8 cellular contexts compared by ENCODE assay signal in genomic region chr1:156476501-156477298, GRCh38. TPM values are rescaled to one million over a fixed set of nuclear protein-coding genes. Genes with fewer than 3 reads are reported as not detected.
DNase-seq lines count a peak whose midpoint lies in the region; FAIRE-seq and TF ChIP-seq lines count a peak whose summit lies in the region.

No MANE protein-coding gene starts in this region.

- H3K27me3 ChIP-seq in esophagus squamous epithelium (no peaks in the 10 kb centered on the region), skeletal muscle satellite cell (ENCODE audit: control insufficient read depth, insufficient read depth, low read length) (no peaks in the 10 kb centered on the region)

- in situ Hi-C loops in Caki2 (cut with HindIII; ENCODE audit: low pct_unique_long_range_greater_than_20kb, low sequenced_read_pairs): no loop called here

- H3K4me3 ChIP-seq in esophagus squamous epithelium (no peak overlapping the region), skeletal muscle satellite cell (ENCODE audit: low read length) (no peak overlapping the region)

- no peak for TF ChIP-seq CTCF in esophagus squamous epithelium (IDR thresholded peaks at IDR 0.05)

- intact Hi-C loops in esophagus squamous epithelium (cut with DNase I): loop anchor here (10.0 kb wide), 1 partner anchor 108 kb away; no protein-coding TSS in a partner anchor

- WGBS in esophagus squamous epithelium, 2 donors: 46 to 58% methylated on average over 5 to 8 of the region's 8 CpGs

- H3K27ac ChIP-seq in esophagus squamous epithelium: peak overlapping the region; percentile 47 to 91 (median 86)

- H3K4me1 ChIP-seq in esophagus squamous epithelium: peaks cover 8 to 84% (median 45%) of the 10 kb centered on the region in 3 donors
- peaks cover 30% of the 10 kb centered on the region for H3K4me1 ChIP-seq in skeletal muscle satellite cell (ENCODE audit: control insufficient read depth, insufficient read depth, low read length)

- H3K9ac ChIP-seq in skeletal muscle satellite cell (ENCODE audit: low read depth, low read length): peak overlapping the region; percentile 34

- no peak for FAIRE-seq in RCC 7860 (lab: Jason Lieb, UNC)

- TF ChIP-seq POLR2A in esophagus squamous epithelium (IDR thresholded peaks at IDR 0.05): no peak

- H3K4me2 ChIP-seq in skeletal muscle satellite cell (ENCODE audit: low read length): no peak overlapping the region

- DNase-seq in Caki2 (ENCODE audit: low read depth) (peak; percentile 71), RCC 7860 (ENCODE audit: low spot score) (peak; percentile 54), esophagus squamous epithelium (lab: John Stamatoyannopoulos, UW) (no peak), NCI-H2171 treated with DMSO at 0.1 percent for 48 hours (lab: John Stamatoyannopoulos, UW) (no peak), amniotic stem cell (lab: John Stamatoyannopoulos, UW) (no peak), DMS53 treated with DMSO at 0.1 percent for 48 hours (lab: John Stamatoyannopoulos, UW; ENCODE audit: unreplicated experiment) (no peak)
- DNase-seq in activated effector memory CD4-positive, alpha-beta T cell treated with Interleukin-2 at 50 U/mL for 16 hours: no peak

- H3K9me3 ChIP-seq in esophagus squamous epithelium (no peaks in the 10 kb centered on the region), skeletal muscle satellite cell (replicated peaks; ENCODE audit: low read length) (no peaks in the 10 kb centered on the region)

- H3K36me3 ChIP-seq in esophagus squamous epithelium: peaks cover 54 to 100% (median 71%) of the 10 kb centered on the region in 3 donors
- peaks cover 89% of the 10 kb centered on the region for H3K36me3 ChIP-seq in skeletal muscle satellite cell (ENCODE audit: insufficient read depth, low read length)

RNA-seq across cellular contexts. Expression of gene MEF2D, which starts 23.9 kb away (rescaled TPM):
- 2.7 and 6.2 TPM in 2 replicates for total RNA-seq in Caki2 (2014; rRNA removed; shearing (Covaris generic); ENCODE audit: low replicate concordance)
- 10 to 100 TPM in 3 of 4 donors, 1 to 10 TPM in 1; 9.1 to 30.1 (median 12.1) TPM for total RNA-seq in esophagus squamous epithelium
- 7.9 and 12.0 TPM in 2 replicates for total RNA-seq in skeletal muscle satellite cell (2012; rRNA removed)

Comparison
In these comparisons a context has a peak if more than half of its experiments do, and no peak if none do; other contexts are left out.
1. DNase-seq: peak in Caki2 (single experiment) and RCC 7860 (single experiment); none in esophagus squamous epithelium (single experiment), NCI-H2171 treated with DMSO at 0.1 percent for 48 hours (single experiment), amniotic stem cell (single experiment), activated effector memory CD4-positive, alpha-beta T cell treated with Interleukin-2 at 50 U/mL for 16 hours (single experiment) and DMS53 treated with DMSO at 0.1 percent for 48 hours (single experiment).